Comparison of ENCODE assay signal across 2 cellular contexts in the genomic region with DNA sequence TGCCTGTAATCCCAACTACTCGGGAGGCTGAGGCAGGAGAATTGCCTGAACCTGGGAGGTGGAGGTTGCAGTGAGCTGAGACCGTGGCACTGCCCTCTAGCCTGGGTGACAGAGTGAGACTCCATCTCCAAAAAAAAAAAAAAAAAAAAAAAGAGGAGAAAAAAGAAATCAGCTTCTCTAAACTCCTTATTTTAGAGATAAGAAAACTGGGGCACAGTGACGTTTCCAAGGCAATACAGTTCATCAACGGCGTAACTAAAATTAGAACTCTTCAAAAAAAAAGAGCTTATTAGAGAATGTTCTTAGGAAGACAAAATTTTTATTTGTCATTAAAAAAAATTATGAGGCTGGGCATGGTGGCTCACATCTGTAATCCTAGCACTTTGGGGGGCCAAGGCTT. TPM values are rescaled to one million over a fixed set of nuclear protein-coding genes. Genes with fewer than 3 reads are reported as not detected.
"Had no signal": no experiment of that assay in that cellular context is flagged by ENCODE, and none has a peak within 500 bp of the region (broad histone marks: within the 10 kb centered on the region; RNA-seq: fewer than 3 reads in every experiment).

No MANE protein-coding gene starts in this region.

RNA-seq across cellular contexts. Expression of gene NKAIN1, which starts 22.7 kb away (rescaled TPM):
- total RNA-seq: HT-29 had no signal
- polyA plus RNA-seq: IgD-negative memory B cell had no signal
